ENCODE assay signal across 10 cellular contexts in the genomic region with DNA sequence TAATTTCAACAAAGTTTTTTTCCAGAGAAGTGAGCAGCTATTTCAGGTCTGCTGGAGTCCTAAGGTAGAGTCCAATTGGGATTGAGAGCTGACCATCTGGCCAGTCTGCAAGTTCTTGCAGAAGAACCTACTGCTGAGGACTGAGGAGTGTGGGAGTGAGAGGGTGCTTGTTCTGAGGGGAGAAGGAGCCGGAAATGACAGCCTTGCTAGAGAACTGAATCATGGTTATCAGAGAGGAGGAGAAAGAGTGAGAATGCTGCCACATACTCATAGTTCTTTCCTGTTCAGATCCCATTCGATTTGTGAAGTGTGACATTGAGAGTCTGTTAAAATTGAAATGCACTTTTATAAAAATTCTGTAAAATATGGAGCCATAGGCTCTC.
DNase-seq lines count a peak whose midpoint lies in the region; ATAC-seq and TF ChIP-seq lines count a peak whose summit lies in the region.
"Had no signal": no experiment of that assay in that cellular context is flagged by ENCODE, and none has a peak within 500 bp of the region (broad histone marks: within the 10 kb centered on the region; RNA-seq: fewer than 3 reads in every experiment).

No MANE protein-coding gene starts in this region.

- CTCF ChIA-PET in Panc1 (lab: Charles Lee), result no interaction called here

- H3K4me1 Mint-ChIP-seq in activated T-cell treated with anti-CD3 and anti-CD28 coated beads, Interleukin-2, amount 50 U/mL, for 72 hours (ENCODE audit: low read depth), result peaks cover 53% of the 10 kb centered on the region

- DNase-seq in activated T-cell treated with anti-CD3 and anti-CD28 coated beads, Interleukin-2, amount 50 U/mL, for 72 hours, result peak; percentile 20 to 24
- no peak for DNase-seq in activated T-cell treated with anti-CD3 and anti-CD28 coated beads, Interleukin-2, amount 50 U/mL, for 1 hour
- no peak for DNase-seq in Panc1 (ENCODE audit: low read depth, low spot score)
- no peak for DNase-seq in thyroid gland
- DNase-seq in HT-29 (ENCODE audit: low spot score), result no peak
- DNase-seq in middle frontal gyrus (ENCODE audit: extremely low spot score, low spot score), result no peak
- DNase-seq: HCEC 1CT, OCI-M1 had no signal

- H3K27ac Mint-ChIP-seq in activated T-cell treated with anti-CD3 and anti-CD28 coated beads, Interleukin-2, amount 50 U/mL, for 72 hours, result peak overlapping the region; percentile 22

- H3K4me1 ChIP-seq in Panc1 (ENCODE audit: control insufficient read depth, insufficient read depth, low read length) (peaks cover 21% of the 10 kb centered on the region), endocrine pancreas (ENCODE audit: control insufficient read depth, insufficient read depth, low read length) (peaks cover 10% of the 10 kb centered on the region), thyroid gland (peaks cover 15 to 16% of the 10 kb centered on the region in 2 donors)

- no peaks in the 10 kb centered on the region for H3K9me3 Mint-ChIP-seq in activated T-cell treated with anti-CD3 and anti-CD28 coated beads, Interleukin-2, amount 50 U/mL, for 72 hours

- H3K27me3 ChIP-seq in Panc1 (ENCODE audit: control insufficient read depth, insufficient read depth, low read length) (no peaks in the 10 kb centered on the region), endocrine pancreas (ENCODE audit: control insufficient read depth, insufficient read depth, low read length) (no peaks in the 10 kb centered on the region), thyroid gland (no peaks in the 10 kb centered on the region)

- no peaks in the 10 kb centered on the region for H3K36me3 ChIP-seq in Panc1 (ENCODE audit: control insufficient read depth, insufficient read depth, low read length)
- no peaks in the 10 kb centered on the region for H3K36me3 ChIP-seq in endocrine pancreas (ENCODE audit: control insufficient read depth, insufficient read depth, low read length)
- no peaks in the 10 kb centered on the region for H3K36me3 ChIP-seq in thyroid gland

- POLR2A ChIA-PET in Panc1 (lab: Charles Lee), result no interaction called here

- no peaks in the 10 kb centered on the region for H3K9me3 ChIP-seq in Panc1 (ENCODE audit: control insufficient read depth, insufficient read depth, low read depth, low read length)
- H3K9me3 ChIP-seq in endocrine pancreas (ENCODE audit: control insufficient read depth, low read length), result no peaks in the 10 kb centered on the region
- no peaks in the 10 kb centered on the region for H3K9me3 ChIP-seq in thyroid gland

- TF ChIP-seq POLR2A in thyroid gland (IDR thresholded peaks at IDR 0.05), result no peak

- H3K27me3 Mint-ChIP-seq in activated T-cell treated with anti-CD3 and anti-CD28 coated beads, Interleukin-2, amount 50 U/mL, for 72 hours (ENCODE audit: low read depth), result peaks cover 55% of the 10 kb centered on the region

- WGBS in thyroid gland, 2 donors, result 43 to 53% methylated on average over 2 of the region's 2 CpGs

- H3K4me3 Mint-ChIP-seq in activated T-cell treated with anti-CD3 and anti-CD28 coated beads, Interleukin-2, amount 50 U/mL, for 72 hours, result peak overlapping the region in 1 of 2 donors; percentile 91

- no peaks in the 10 kb centered on the region for H3K36me3 Mint-ChIP-seq in activated T-cell treated with anti-CD3 and anti-CD28 coated beads, Interleukin-2, amount 50 U/mL, for 72 hours (ENCODE audit: insufficient read depth in 2 of 2)

- in situ Hi-C loops in Panc1 (cut with HindIII; ENCODE audit: low pct_unique_long_range_greater_than_20kb, low sequenced_read_pairs), result no loop called here

- H3K4me3 ChIP-seq in Panc1 (ENCODE audit: low read depth in 2 of 2, low read length in 2 of 2) (peak overlapping the region in 1 of 2 experiments; percentile 42; a peak in 2 of 4 replicates), endocrine pancreas (ENCODE audit: control insufficient read depth, insufficient read depth, low read length) (peak overlapping the region; percentile 85), thyroid gland (replicated peaks in 1 of 3) (no peak overlapping the region)

- BruUV-seq in Panc1 (replicated peaks; lab: Mats Ljungman, UMichigan), result no TSS peak

- peak; percentile 35 to 56 for ATAC-seq in activated T-cell treated with anti-CD3 and anti-CD28 coated beads, Interleukin-2, amount 50 U/mL, for 72 hours (replicated peaks in 1 of 2)
- ATAC-seq in Panc1 (peak; percentile 69), GM19023 (IDR thresholded peaks at IDR 0.05; ENCODE audit: unreplicated experiment) (no peak)

- intact Hi-C loops in Panc1 (cut with micrococcal nuclease; ENCODE audit: unreplicated experiment) (no loop called here), thyroid gland (cut with DNase I) (no loop called here)

- TF ChIP-seq CTCF in Panc1 (IDR thresholded peaks at IDR 0.05) (no peak), thyroid gland (IDR thresholded peaks at IDR 0.05) (no peak)

- H3K27ac ChIP-seq in Panc1 (ENCODE audit: low read length) (peak overlapping the region; percentile 84), thyroid gland (peak overlapping the region; percentile 70 to 81 (median 72))

- H3K9ac ChIP-seq in endocrine pancreas (ENCODE audit: control insufficient read depth, insufficient read depth, low read length), result no peak overlapping the region

Comparison
In these comparisons a context has a peak if more than half of its experiments do, and no peak if none do; other contexts are left out.
1. DNase-seq: peak in activated T-cell treated with anti-CD3 and anti-CD28 coated beads, Interleukin-2, amount 50 U/mL, for 72 hours (2 of 2); none in activated T-cell treated with anti-CD3 and anti-CD28 coated beads, Interleukin-2, amount 50 U/mL, for 1 hour (single experiment), Panc1 (single experiment), thyroid gland (0 of 2), HT-29 (single experiment) and middle frontal gyrus (single experiment).